Comparison of ENCODE assay signal across 13 cellular contexts in the genomic region with DNA sequence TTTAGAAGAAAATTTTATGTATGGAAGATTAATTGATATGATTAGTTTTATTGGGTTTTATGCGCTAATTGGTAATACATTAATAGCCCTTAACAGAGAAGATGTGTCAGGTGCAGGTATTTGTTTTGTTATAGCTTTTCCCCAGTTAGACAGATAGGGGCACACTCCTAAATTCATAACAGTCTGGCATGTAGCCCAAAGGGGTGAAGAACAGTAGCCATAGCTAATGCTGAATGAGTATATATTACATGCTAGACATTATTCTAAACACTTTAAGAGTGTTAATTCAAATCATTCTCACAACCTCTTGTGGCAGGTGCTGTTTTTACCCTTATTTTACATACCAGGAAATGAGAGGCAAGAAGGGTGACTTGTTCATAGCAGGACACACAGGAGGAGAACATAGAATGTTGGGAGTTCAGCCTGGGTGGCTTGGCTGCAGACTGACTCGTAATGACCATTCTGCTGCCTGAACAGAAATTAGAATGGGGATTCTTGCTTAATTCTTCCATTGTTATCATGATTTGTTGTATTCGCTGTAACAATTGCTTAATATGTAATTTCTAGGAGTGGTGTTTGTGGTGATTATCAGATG. TPM values are rescaled to one million over a fixed set of nuclear protein-coding genes. Genes with fewer than 3 reads are reported as not detected.
DNase-seq lines count a peak whose midpoint lies in the region; ATAC-seq and TF ChIP-seq lines count a peak whose summit lies in the region.
"Had no signal": no experiment of that assay in that cellular context is flagged by ENCODE, and none has a peak within 500 bp of the region (broad histone marks: within the 10 kb centered on the region; RNA-seq: fewer than 3 reads in every experiment).

No MANE protein-coding gene starts in this region.

- in situ Hi-C loops in GM23248 (cut with MboI): no loop called here

- H3K9ac ChIP-seq in GM23248: no peak overlapping the region

- H3K36me3 ChIP-seq in GM23248 (ENCODE audit: low read depth) (0 out of 2 replicates have a peak, but pooled peaks cover 2% of the 10 kb centered on the region), mucosa of descending colon (ENCODE audit: low read depth) (no peaks in the 10 kb centered on the region)

- H2AFZ ChIP-seq in GM23248: no peak overlapping the region

- no peaks in the 10 kb centered on the region for H3F3A ChIP-seq in GM23248 (ENCODE audit: insufficient read depth)

- no peaks in the 10 kb centered on the region for H3K9me2 ChIP-seq in GM23248 (ENCODE audit: insufficient read depth)

- H3K27me3 ChIP-seq in GM23248 (replicated peaks; ENCODE audit: insufficient read depth): no peaks in the 10 kb centered on the region
- H3K27me3 ChIP-seq: ascending aorta had no signal

- H4K20me1 ChIP-seq in GM23248 (ENCODE audit: insufficient read depth): peaks cover 6% of the 10 kb centered on the region; the same call in 1 of the 2 replicates

- H3K4me2 ChIP-seq in GM23248 (ENCODE audit: unreplicated experiment): no peak overlapping the region

- H3K79me2 ChIP-seq in GM23248 (ENCODE audit: insufficient read depth): peaks cover 20% of the 10 kb centered on the region

- 86 to 87% methylated on average over 3 of the region's 3 CpGs for WGBS in GM23248 (ENCODE audit: low coverage in 1 of 2, low lambda C conversion rate in 2 of 2, missing lambda C conversion rate in 2 of 2), 2 experiments

- H3K4me1 ChIP-seq in GM23248 (ENCODE audit: insufficient read depth) (0 out of 2 replicates have a peak, but pooled peaks cover 7% of the 10 kb centered on the region), mucosa of descending colon (ENCODE audit: low read depth) (peaks cover 5% of the 10 kb centered on the region)
- H3K4me1 ChIP-seq: ascending aorta had no signal

- H3K4me3 ChIP-seq in GM23248 (no peak overlapping the region), mucosa of descending colon (no peak overlapping the region)
- H3K4me3 ChIP-seq: ascending aorta had no signal

- intact Hi-C loops in mucosa of descending colon (cut with DNase I, micrococcal nuclease): no loop called here

- no peak overlapping the region for H3K27ac ChIP-seq in GM23248
- H3K27ac ChIP-seq: ascending aorta, VCaP had no signal

- TF ChIP-seq CTCF in mucosa of descending colon (IDR thresholded peaks at IDR 0.05): no peak

- ATAC-seq in GM18907 (IDR thresholded peaks at IDR 0.05; ENCODE audit: unreplicated experiment) (peak; percentile 67), mucosa of descending colon (peak; percentile 50)

- peak; percentile 46 for DNase-seq in GM23248
- peak; percentile 44 for DNase-seq in HT1080 (ENCODE audit: low read depth)
- no peak for DNase-seq in mucosa of descending colon
- DNase-seq in stimulated activated naive CD4-positive, alpha-beta T cell (lab: John Stamatoyannopoulos, UW): no peak
- no peak for DNase-seq in NCI-H82 treated with DMSO at 0.1 percent for 48 hours (lab: John Stamatoyannopoulos, UW; ENCODE audit: unreplicated experiment)
- no peak for DNase-seq in SKM-1 (lab: John Stamatoyannopoulos, UW; ENCODE audit: unreplicated experiment)
- DNase-seq in mesenteric fat pad (ENCODE audit: low spot score): no peak
- DNase-seq: activated T-cell treated with anti-CD3 and anti-CD28 coated beads, Interleukin-2, amount 50 U/mL, for 24 hours; natural killer cell; NCI-H226 had no signal

- no peaks in the 10 kb centered on the region for H3K9me3 ChIP-seq in GM23248 (ENCODE audit: low read depth)
- H3K9me3 ChIP-seq in mucosa of descending colon: no peaks in the 10 kb centered on the region
- H3K9me3 ChIP-seq: ascending aorta had no signal

RNA-seq across cellular contexts. Expression of gene PCCA, which starts 20.1 kb away (rescaled TPM):
- total RNA-seq in GM23248 (2014; rRNA removed; shearing (Covaris generic)): 9.1 and 10.0 TPM in 2 replicates
- polyA plus RNA-seq in GM23248 (2016; fragmentation: Nextera tagmentation; extraction: Ambion mirVana): 9.6 and 11.3 TPM in 2 replicates
- total RNA-seq in HT1080 (2014; rRNA removed; shearing (Covaris generic)): 9.2 and 17.0 TPM in 2 replicates
- polyA plus RNA-seq in HT1080 (2015; cell fraction: cytosol; rRNA removed): 10.4 and 10.9 TPM in 2 replicates
- 18.0 and 19.2 TPM in 2 replicates for polyA plus RNA-seq in HT1080 (2015; cell fraction: nucleus; rRNA removed)
- total RNA-seq in mucosa of descending colon (10 to 100 TPM; 55.7 to 98.6 (median 70.5) TPM), mesenteric fat pad (53.6 TPM)

Comparison
In these comparisons a context has a peak if more than half of its experiments do, and no peak if none do; other contexts are left out.
1. DNase-seq: peak in GM23248 (single experiment) and HT1080 (single experiment); none in mucosa of descending colon (0 of 3), stimulated activated naive CD4-positive, alpha-beta T cell (0 of 6), NCI-H82 treated with DMSO at 0.1 percent for 48 hours (single experiment), SKM-1 (single experiment) and mesenteric fat pad (single experiment).